ENCODE assay signal across 25 cellular contexts in genomic region chr6:44538131-44538835, GRCh38.
DNase-seq lines count a peak whose midpoint lies in the region; ATAC-seq and TF ChIP-seq lines count a peak whose summit lies in the region.
"Had no signal": no experiment of that assay in that cellular context is flagged by ENCODE, and none has a peak within 500 bp of the region (broad histone marks: within the 10 kb centered on the region; RNA-seq: fewer than 3 reads in every experiment).

No MANE protein-coding gene starts in this region.

- H3K4me3 Mint-ChIP-seq in endodermal cell (no peak overlapping the region), osteocyte (ENCODE audit: unreplicated experiment) (no peak overlapping the region)
- H3K4me3 Mint-ChIP-seq: B cell; CD8-positive, alpha-beta T cell; HFFc6; IgD-negative memory B cell had no signal

- ATAC-seq in heart left ventricle, result no peak
- ATAC-seq: CD8-positive, alpha-beta T cell; PC-3; Right ventricle myocardium inferior had no signal

- peaks cover 6% of the 10 kb centered on the region for H3K4me1 ChIP-seq in endodermal cell (ENCODE audit: control insufficient read depth, insufficient read depth, low read length)
- peaks cover 0 to 3% (median 0%) of the 10 kb centered on the region in 12 donors for H3K4me1 ChIP-seq in heart left ventricle
- H3K4me1 ChIP-seq in hepatocyte (ENCODE audit: insufficient read depth), result no peaks in the 10 kb centered on the region
- H3K4me1 ChIP-seq: Caco-2 had no signal

- no peaks in the 10 kb centered on the region for H3K36me3 ChIP-seq in endodermal cell (ENCODE audit: control insufficient read depth, insufficient read depth, low read length)
- no peaks in the 10 kb centered on the region for H3K36me3 ChIP-seq in heart left ventricle
- H3K36me3 ChIP-seq in hepatocyte (replicated peaks; ENCODE audit: insufficient read depth, low read depth), result no peaks in the 10 kb centered on the region
- H3K36me3 ChIP-seq: SJCRH30 had no signal

- peak; percentile 59 for DNase-seq in NCI-H1436 (lab: John Stamatoyannopoulos, UW)
- DNase-seq in NCI-H1436 treated with DMSO at 0.1 percent for 48 hours (lab: John Stamatoyannopoulos, UW), result no peak
- no peak for DNase-seq in HEK293T (ENCODE audit: extremely low spot score)
- peak; percentile 29 for DNase-seq in endodermal cell
- peak; percentile 60 for DNase-seq in osteocyte (ENCODE audit: extremely low spot score, unreplicated experiment)
- DNase-seq in stimulated activated CD4-positive, alpha-beta T cell treated with anti-CD3 and anti-CD28 coated beads, Interleukin-1b, Interleukin-23, amount 100 ng/mL, for 48 hours, result no peak
- DNase-seq in heart left ventricle, result no peak
- DNase-seq in hepatocyte (ENCODE audit: low spot score), result no peak
- DNase-seq: Caco-2; DND-41; HFFc6; MM.1S; NCI-H1694 treated with DMSO at 0.1 percent for 48 hours; NCI-H2081; NCI-H2171 treated with DMSO at 0.1 percent for 48 hours; NK-92 treated with Interleukin-12 subunit alpha and Interleukin-12 subunit beta, amount 100 ng/mL, for 24 hours; PC-3; SJCRH30 had no signal

- CTCF ChIA-PET in HEK293T (lab: Yijun Ruan, JAX), result interaction anchor here (1.2 kb wide), 1 partner anchor 63 kb away, joined by 4 read pairs; no protein-coding TSS in a partner anchor

- H3K9me3 Mint-ChIP-seq in endodermal cell, result no peaks in the 10 kb centered on the region
- H3K9me3 Mint-ChIP-seq in osteocyte (ENCODE audit: unreplicated experiment), result peaks cover 5% of the 10 kb centered on the region
- H3K9me3 Mint-ChIP-seq: CD8-positive, alpha-beta T cell; HFFc6 had no signal

- POLR2A ChIA-PET in HEK293T (lab: Yijun Ruan, JAX), result no interaction called here

- H3K27me3 Mint-ChIP-seq in endodermal cell (ENCODE audit: insufficient read depth) (no peaks in the 10 kb centered on the region), osteocyte (ENCODE audit: unreplicated experiment) (no peaks in the 10 kb centered on the region)
- H3K27me3 Mint-ChIP-seq: IgD-negative memory B cell had no signal

- H3K27me3 ChIP-seq in endodermal cell (ENCODE audit: control insufficient read depth, insufficient read depth, low read length, poor library complexity, severe bottlenecking) (no peaks in the 10 kb centered on the region), heart left ventricle (peaks cover 0 to 2% (median 0%) of the 10 kb centered on the region in 9 donors), hepatocyte (no peaks in the 10 kb centered on the region)
- H3K27me3 ChIP-seq: SJCRH30 had no signal

- H3K9me2 ChIP-seq in hepatocyte (replicated peaks; ENCODE audit: insufficient read depth), result no peaks in the 10 kb centered on the region

- H3K27ac Mint-ChIP-seq in endodermal cell (no peak overlapping the region), osteocyte (ENCODE audit: unreplicated experiment) (no peak overlapping the region)
- H3K27ac Mint-ChIP-seq: B cell; CD8-positive, alpha-beta T cell; HFFc6; IgD-negative memory B cell had no signal

- H3K36me3 Mint-ChIP-seq in endodermal cell (ENCODE audit: low read depth), result peaks cover 3% of the 10 kb centered on the region
- no peaks in the 10 kb centered on the region for H3K36me3 Mint-ChIP-seq in osteocyte (ENCODE audit: unreplicated experiment)
- H3K36me3 Mint-ChIP-seq: CD8-positive, alpha-beta T cell had no signal

- H3K27ac ChIP-seq in endodermal cell (ENCODE audit: low read depth, low read length) (no peak overlapping the region), heart left ventricle (no peak overlapping the region), hepatocyte (no peak overlapping the region)
- H3K27ac ChIP-seq: 22Rv1, C4-2B, KMS-11, SJCRH30 had no signal

- TF ChIP-seq POLR2A in heart left ventricle (IDR thresholded peaks at IDR 0.05), result no peak

- H3K4me2 ChIP-seq in hepatocyte, result no peak overlapping the region
- H3K4me2 ChIP-seq: KMS-11 had no signal

- H3K9me3 ChIP-seq in endodermal cell (ENCODE audit: control insufficient read depth, low read length), result peaks cover 16% of the 10 kb centered on the region
- peaks cover 0 to 4% (median 0%) of the 10 kb centered on the region in 12 donors for H3K9me3 ChIP-seq in heart left ventricle
- H3K9me3 ChIP-seq in hepatocyte (ENCODE audit: low read depth), result no peaks in the 10 kb centered on the region
- H3K9me3 ChIP-seq: Caco-2, SJCRH30 had no signal

- H3K4me1 Mint-ChIP-seq in endodermal cell (peaks cover 22% of the 10 kb centered on the region), osteocyte (ENCODE audit: unreplicated experiment) (peaks cover 20% of the 10 kb centered on the region)
- H3K4me1 Mint-ChIP-seq: B cell had no signal

- no peak overlapping the region for H3K9ac ChIP-seq in endodermal cell (ENCODE audit: extremely low read depth, low read length, poor library complexity, severe bottlenecking)
- H3K9ac ChIP-seq: KMS-11 had no signal

- no peak overlapping the region for H2AFZ ChIP-seq in hepatocyte

- no peaks in the 10 kb centered on the region for H3K79me2 ChIP-seq in hepatocyte

- intact Hi-C loops in heart left ventricle (cut with DNase I), result no loop called here

- WGBS in endodermal cell (ENCODE audit: insufficient coverage in 1 of 2, insufficient read length in 1 of 2), 2 experiments, result 87 to 88% methylated on average over 6 to 8 of the region's 8 CpGs
- 75 to 89% (median 80%) methylated on average over 8 of the region's 8 CpGs for WGBS in heart left ventricle, 4 donors
- 77% methylated on average over 8 of the region's 8 CpGs for WGBS in hepatocyte (ENCODE audit: low lambda C conversion rate, missing lambda C conversion rate)

- TF ChIP-seq CTCF in endodermal cell (conservative IDR thresholded peaks at IDR 0.05), result no peak
- no peak for TF ChIP-seq CTCF in osteocyte (IDR thresholded peaks at IDR 0.05)
- no peak for TF ChIP-seq CTCF in heart left ventricle (IDR thresholded peaks at IDR 0.05)
- TF ChIP-seq CTCF in hepatocyte (IDR thresholded peaks at IDR 0.05; ENCODE audit: poor library complexity), result no peak

- H3K4me3 ChIP-seq in endodermal cell (ENCODE audit: low read length), result no peak overlapping the region
- no peak overlapping the region for H3K4me3 ChIP-seq in heart left ventricle
- H3K4me3 ChIP-seq in hepatocyte, result no peak overlapping the region
- H3K4me3 ChIP-seq: SJCRH30 had no signal

- H4K20me1 ChIP-seq in hepatocyte (ENCODE audit: insufficient read depth, poor library complexity, severe bottlenecking), result no peaks in the 10 kb centered on the region

TF ChIP-seq in HEK293T, 16 proteins besides CTCF, POLR2A, EP300 and RAD21:
- TF ChIP-seq LEF1 (IDR thresholded peaks at IDR 0.05; ENCODE audit: borderline replicate concordance) (no peak), PKNOX1 (IDR thresholded peaks at IDR 0.05) (peak; percentile 72)

Comparison
In these comparisons a context has a peak if more than half of its experiments do, and no peak if none do; other contexts are left out.
1. DNase-seq: peak in NCI-H1436 (single experiment), endodermal cell (single experiment) and osteocyte (single experiment); none in NCI-H1436 treated with DMSO at 0.1 percent for 48 hours (single experiment), HEK293T (single experiment), stimulated activated CD4-positive, alpha-beta T cell treated with anti-CD3 and anti-CD28 coated beads, Interleukin-1b, Interleukin-23, amount 100 ng/mL, for 48 hours (single experiment), heart left ventricle (0 of 5) and hepatocyte (single experiment).